In genomic region chr21:35563885-35564451, GRCh38 we compare ENCODE assay signal across 9 cellular contexts.
A peak's percentile ranks its signal among the peaks of the same experiment; 100 is the strongest.
DNase-seq lines count a peak whose midpoint lies in the region; ATAC-seq and TF ChIP-seq lines count a peak whose summit lies in the region.
"Had no signal": no experiment of that assay in that cellular context is flagged by ENCODE, and none has a peak within 500 bp of the region (broad histone marks: within the 10 kb centered on the region; RNA-seq: fewer than 3 reads in every experiment).

No MANE protein-coding gene starts in this region.

- peaks cover 10 to 19% of the 10 kb centered on the region in 2 experiments for H3K4me1 Mint-ChIP-seq in H9

- no CpG with 5 or more reads among the region's 10 CpGs for WGBS in H9 (ENCODE audit: extremely low coverage, insufficient read length, low lambda C conversion rate)

- H3K27ac Mint-ChIP-seq in H9, result no peak overlapping the region

- H2BK5ac ChIP-seq in H9 (ENCODE audit: insufficient read length, low read length), result no peak overlapping the region

- peaks cover 4 to 24% of the 10 kb centered on the region in 2 experiments for H3K9me3 Mint-ChIP-seq in H9

- H3K14ac ChIP-seq in H9 (ENCODE audit: insufficient read depth, low read length), result no peak overlapping the region

- no peaks in the 10 kb centered on the region for H3K79me1 ChIP-seq in H9 (ENCODE audit: insufficient read depth, low read depth, low read length, poor library complexity, severe bottlenecking)

- no peak overlapping the region for H3K27ac ChIP-seq in H9 (ENCODE audit: insufficient read length, low read depth, low read length)

- TF ChIP-seq CTCF in H9 (conservative IDR thresholded peaks at IDR 0.05), result no peak

- no peaks in the 10 kb centered on the region for H3K23me2 ChIP-seq in H9 (ENCODE audit: insufficient read length, low read depth, low read length, poor library complexity, severe bottlenecking)

- no peaks in the 10 kb centered on the region for H3K9me3 ChIP-seq in H9 (ENCODE audit: control insufficient read depth, low read depth, low read length)

- H2BK12ac ChIP-seq in H9 (ENCODE audit: insufficient read length, low read depth, low read length), result no peak overlapping the region

- no peak overlapping the region for H2AFZ ChIP-seq in H9 (ENCODE audit: low read length)

- H2AK5ac ChIP-seq in H9 (ENCODE audit: insufficient read length, low read length), result no peak overlapping the region

- no peak overlapping the region for H4K5ac ChIP-seq in H9 (ENCODE audit: insufficient read length, low read depth, low read length)

- H3K4me2 ChIP-seq in H9 (ENCODE audit: insufficient read depth, insufficient read length, low read length), result no peak overlapping the region

- H3K36me3 Mint-ChIP-seq in H9 (ENCODE audit: insufficient read depth in 1 of 3, low read depth in 3 of 3), result peaks cover 2 to 13% (median 5%) of the 10 kb centered on the region in 3 experiments; a peak in 4 of 7 replicates

- H3T11ph ChIP-seq in H9 (ENCODE audit: low read length), result no peak overlapping the region

- H3K4ac ChIP-seq in H9 (ENCODE audit: low read depth, low read length), result no peak overlapping the region

- no peak overlapping the region for H2BK15ac ChIP-seq in H9 (ENCODE audit: low read depth, low read length)

- DNase-seq in NCI-H2029 (lab: John Stamatoyannopoulos, UW) (peak; percentile 38), NCI-H2029 treated with DMSO at 0.1 percent for 48 hours (lab: John Stamatoyannopoulos, UW) (no peak), amniotic epithelial cell (ENCODE audit: low read depth) (peak; percentile 55), islet precursor cell (peak; percentile 65), ureter (ENCODE audit: low spot score) (peak; percentile 51), RPMI8226 (no peak), H9 (no peak)
- DNase-seq: NCI-H146 had no signal

- H2BK120ac ChIP-seq in H9 (ENCODE audit: low read depth, low read length, poor library complexity, severe bottlenecking), result no peak overlapping the region

- no peaks in the 10 kb centered on the region for H3K27me3 Mint-ChIP-seq in H9 (ENCODE audit: low read depth)

- H3K79me2 ChIP-seq in H9 (ENCODE audit: insufficient read depth, low read length), result no peaks in the 10 kb centered on the region

- H3K9ac ChIP-seq in H9 (ENCODE audit: extremely low read depth, insufficient read length, low read length), result no peak overlapping the region

- no peak overlapping the region for H3K4me3 Mint-ChIP-seq in H9

- H4K91ac ChIP-seq in H9 (ENCODE audit: insufficient read length, low read depth, low read length), result no peak overlapping the region

- H3K27me3 ChIP-seq in H9 (ENCODE audit: insufficient read depth, low read length), result no peaks in the 10 kb centered on the region

- no peaks in the 10 kb centered on the region for H4K20me1 ChIP-seq in H9 (ENCODE audit: control insufficient read depth, insufficient read depth, insufficient read length)

- ATAC-seq in HG03135 (IDR thresholded peaks at IDR 0.05; ENCODE audit: unreplicated experiment), result no peak

- no peak overlapping the region for H3K18ac ChIP-seq in H9 (ENCODE audit: insufficient read length, low read depth, low read length)

- H3K4me1 ChIP-seq in H9 (ENCODE audit: insufficient read depth, low read length), result peaks cover 2% of the 10 kb centered on the region; the same call in 1 of the 2 replicates

- H2BK20ac ChIP-seq in H9 (ENCODE audit: low read depth, low read length, poor library complexity, severe bottlenecking), result no peak overlapping the region

- no peak overlapping the region for H3K23ac ChIP-seq in H9 (ENCODE audit: insufficient read length, low read depth, low read length)

- H3K56ac ChIP-seq in H9 (ENCODE audit: insufficient read length, low read depth, low read length), result no peak overlapping the region

- no peak overlapping the region for H4K8ac ChIP-seq in H9 (replicated peaks; ENCODE audit: insufficient read length, low read depth, low read length)

Comparison
In these comparisons a context has a peak if more than half of its experiments do, and no peak if none do; other contexts are left out.
1. DNase-seq: peak in NCI-H2029 (single experiment), amniotic epithelial cell (single experiment), islet precursor cell (single experiment) and ureter (single experiment); none in NCI-H2029 treated with DMSO at 0.1 percent for 48 hours (single experiment), RPMI8226 (single experiment) and H9 (single experiment).